ENCODE assay signal across 17 cellular contexts in the genomic region with DNA sequence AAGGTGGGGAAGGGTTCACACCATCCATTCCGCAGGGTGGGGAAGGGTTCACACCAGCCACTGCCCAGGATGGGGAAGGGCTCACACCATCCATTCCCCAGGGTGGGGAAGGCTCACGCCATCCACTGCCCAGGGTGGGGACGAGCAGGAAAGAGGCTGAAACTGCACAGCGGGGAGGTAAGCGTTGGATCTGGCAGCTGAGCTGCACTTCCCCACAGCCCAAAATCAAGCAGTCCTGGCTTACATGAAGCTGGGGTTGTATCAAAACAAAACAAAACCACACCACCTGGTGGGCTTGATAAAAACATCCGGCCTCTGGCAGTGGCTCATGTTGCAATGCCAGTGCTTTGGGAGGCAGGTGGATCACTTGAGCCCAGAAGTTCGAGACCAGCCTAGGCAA.
DNase-seq lines count a peak whose midpoint lies in the region; TF ChIP-seq lines count a peak whose summit lies in the region.
"Had no signal": no experiment of that assay in that cellular context is flagged by ENCODE, and none has a peak within 500 bp of the region (broad histone marks: within the 10 kb centered on the region; RNA-seq: fewer than 3 reads in every experiment).

No MANE protein-coding gene starts in this region.

- H3T11ph ChIP-seq in H9 (ENCODE audit: low read length) = no peak overlapping the region

- no peak overlapping the region for H4K5ac ChIP-seq in H9 (ENCODE audit: insufficient read length, low read depth, low read length)

- no peak overlapping the region for H2BK15ac ChIP-seq in H9 (ENCODE audit: low read depth, low read length)

- H2AFZ ChIP-seq in H9 (ENCODE audit: low read length) (no peak overlapping the region), osteoblast (ENCODE audit: low read length) (no peak overlapping the region)
- H2AFZ ChIP-seq: PC-9 had no signal

- peaks cover 0 to 11% of the 10 kb centered on the region in 2 experiments; a peak in 2 of 4 replicates for H3K4me1 Mint-ChIP-seq in H9

- H3K56ac ChIP-seq in H9 (ENCODE audit: insufficient read length, low read depth, low read length) = no peak overlapping the region

- no peak overlapping the region for H2BK12ac ChIP-seq in H9 (ENCODE audit: insufficient read length, low read depth, low read length)

- H3K36me3 Mint-ChIP-seq in H9 (ENCODE audit: insufficient read depth in 1 of 3, low read depth in 3 of 3) = no peaks in the 10 kb centered on the region

- H3K27me3 Mint-ChIP-seq in H9 (ENCODE audit: low read depth) = peaks cover 28% of the 10 kb centered on the region

- H3K9ac ChIP-seq in BLaER1 = peak overlapping the region; percentile 24; the same call in 1 of the 2 replicates
- no peak overlapping the region for H3K9ac ChIP-seq in H9 (ENCODE audit: extremely low read depth, insufficient read length, low read length)

- no peak overlapping the region for H3K23ac ChIP-seq in H9 (ENCODE audit: insufficient read length, low read depth, low read length)

- TF ChIP-seq CTCF in H9 (conservative IDR thresholded peaks at IDR 0.05) = peak; percentile 36; the same call in 1 of the 3 replicates
- TF ChIP-seq CTCF in osteoblast (IDR thresholded peaks at IDR 0.05; ENCODE audit: extremely low read depth, low read depth, low read length) = no peak
- TF ChIP-seq CTCF in foreskin fibroblast (IDR thresholded peaks at IDR 0.05; ENCODE audit: low read depth, low read length) = no peak

- no peaks in the 10 kb centered on the region for H3K23me2 ChIP-seq in H9 (ENCODE audit: insufficient read length, low read depth, low read length, poor library complexity, severe bottlenecking)

- no peak overlapping the region for H3K4ac ChIP-seq in H9 (ENCODE audit: low read depth, low read length)

- H3K27ac Mint-ChIP-seq in H9 = peak overlapping the region in 1 of 3 experiments; percentile 23; a peak in 1 of 7 replicates

- H3K36me3 ChIP-seq in BLaER1 = no peaks in the 10 kb centered on the region
- no peaks in the 10 kb centered on the region for H3K36me3 ChIP-seq in osteoblast (ENCODE audit: insufficient read depth, low read length)
- H3K36me3 ChIP-seq: MG63 had no signal

- H3K18ac ChIP-seq in H9 (ENCODE audit: insufficient read length, low read depth, low read length) = no peak overlapping the region

- H2BK120ac ChIP-seq in H9 (ENCODE audit: low read depth, low read length, poor library complexity, severe bottlenecking) = no peak overlapping the region

- DNase-seq in H9 (no peak), OCI-M1 (lab: John Stamatoyannopoulos, UW) (peak; percentile 32), iPS DF 19.7 (ENCODE audit: low read depth, low spot score) (peak; percentile 17), osteoblast (ENCODE audit: insufficient read length, low spot score, missing footprints) (no peak), foreskin fibroblast (no peak)
- no peak for DNase-seq in activated effector memory CD4-positive, alpha-beta T cell treated with anti-CD3 and anti-CD28 coated beads, Interleukin-2, amount 50 U/mL, for 16 hours
- no peak for DNase-seq in effector CD8-positive, alpha-beta T cell (lab: John Stamatoyannopoulos, UW)
- DNase-seq: activated CD4-positive, alpha-beta T cell treated with anti-CD3 and anti-CD28 coated beads for 1 hour; caudate nucleus; mammary epithelial cell; MG63; NCI-H2029 treated with DMSO at 0.1 percent for 48 hours; NCI-H510A; PC-9; T-helper 9 cell had no signal

- no peak overlapping the region for H4K91ac ChIP-seq in H9 (ENCODE audit: insufficient read length, low read depth, low read length)

- H3K79me2 ChIP-seq in H9 (ENCODE audit: insufficient read depth, low read length) (no peaks in the 10 kb centered on the region), osteoblast (ENCODE audit: insufficient read depth, low read length) (no peaks in the 10 kb centered on the region)

- H3K14ac ChIP-seq in H9 (ENCODE audit: insufficient read depth, low read length) = no peak overlapping the region; the same call in 1 of the 2 replicates

- peaks cover 17% of the 10 kb centered on the region for H3K27me3 ChIP-seq in BLaER1
- H3K27me3 ChIP-seq in H9 (ENCODE audit: insufficient read depth, low read length) = peaks cover 2% of the 10 kb centered on the region
- no peaks in the 10 kb centered on the region for H3K27me3 ChIP-seq in osteoblast (ENCODE audit: insufficient read depth, low read length)
- H3K27me3 ChIP-seq: MG63 had no signal

- H3K9me3 Mint-ChIP-seq in H9 = no peaks in the 10 kb centered on the region

- no peak overlapping the region for H3K4me3 Mint-ChIP-seq in H9

- no peak overlapping the region for H2AK5ac ChIP-seq in H9 (ENCODE audit: insufficient read length, low read length)

- H3K4me1 ChIP-seq in BLaER1 (peaks cover 63% of the 10 kb centered on the region), H9 (ENCODE audit: insufficient read depth, low read length) (no peaks in the 10 kb centered on the region; the same call in 1 of the 2 replicates), osteoblast (ENCODE audit: insufficient read depth, low read length) (no peaks in the 10 kb centered on the region)

- no peak overlapping the region for H2BK20ac ChIP-seq in H9 (ENCODE audit: low read depth, low read length, poor library complexity, severe bottlenecking)

- no CpG with 5 or more reads among the region's 7 CpGs for WGBS in H9 (ENCODE audit: extremely low coverage, insufficient read length, low lambda C conversion rate)

- H4K8ac ChIP-seq in H9 (replicated peaks; ENCODE audit: insufficient read length, low read depth, low read length) = no peak overlapping the region

- no peak overlapping the region for H3K4me3 ChIP-seq in BLaER1
- H3K4me3 ChIP-seq in osteoblast (ENCODE audit: insufficient read depth, low read length) = no peak overlapping the region
- no peak overlapping the region for H3K4me3 ChIP-seq in foreskin fibroblast (ENCODE audit: low read depth in 1 of 2, low read length in 2 of 2)
- H3K4me3 ChIP-seq: MG63, PC-9, SK-N-MC had no signal

- H3K4me2 ChIP-seq in BLaER1 (peak overlapping the region; percentile 88), H9 (ENCODE audit: insufficient read depth, insufficient read length, low read length) (no peak overlapping the region), osteoblast (ENCODE audit: insufficient read depth, low read length) (no peak overlapping the region)
- H3K4me2 ChIP-seq: PC-9 had no signal

- peak overlapping the region; percentile 74 for H3K27ac ChIP-seq in BLaER1
- H3K27ac ChIP-seq in H9 (ENCODE audit: insufficient read length, low read depth, low read length) = no peak overlapping the region
- no peak overlapping the region for H3K27ac ChIP-seq in osteoblast (ENCODE audit: low read depth, low read length)
- H3K27ac ChIP-seq: PC-9, SK-N-MC had no signal

- H2BK5ac ChIP-seq in H9 (ENCODE audit: insufficient read length, low read length) = no peak overlapping the region

- H4K20me1 ChIP-seq in BLaER1 (peaks cover 42% of the 10 kb centered on the region), H9 (ENCODE audit: control insufficient read depth, insufficient read depth, insufficient read length) (no peaks in the 10 kb centered on the region), osteoblast (ENCODE audit: insufficient read depth, low read length) (no peaks in the 10 kb centered on the region)

- no peaks in the 10 kb centered on the region for H3K79me1 ChIP-seq in H9 (ENCODE audit: insufficient read depth, low read depth, low read length, poor library complexity, severe bottlenecking)

- H3K9me3 ChIP-seq in BLaER1 (no peaks in the 10 kb centered on the region), H9 (ENCODE audit: control insufficient read depth, low read depth, low read length) (no peaks in the 10 kb centered on the region), osteoblast (ENCODE audit: low read depth, low read length) (no peaks in the 10 kb centered on the region)
- H3K9me3 ChIP-seq: MG63 had no signal

Comparison
In these comparisons a context has a peak if more than half of its experiments do, and no peak if none do; other contexts are left out.
1. DNase-seq: peak in OCI-M1 (single experiment) and iPS DF 19.7 (single experiment); none in H9 (single experiment), osteoblast (single experiment), activated effector memory CD4-positive, alpha-beta T cell treated with anti-CD3 and anti-CD28 coated beads, Interleukin-2, amount 50 U/mL, for 16 hours (single experiment), effector CD8-positive, alpha-beta T cell (single experiment) and foreskin fibroblast (0 of 2).